Comparison of ENCODE assay signal across 31 cellular contexts in genomic region chr12:109641422-109641821, GRCh38.
"Had no signal": no experiment of that assay in that cellular context is flagged by ENCODE, and none has a peak within 500 bp of the region (broad histone marks: within the 10 kb centered on the region; RNA-seq: fewer than 3 reads in every experiment).

No MANE protein-coding gene starts in this region.

- H3K36me3 ChIP-seq: MG63 had no signal

- H3K9me3 ChIP-seq: MG63 had no signal

- H3K4me2 ChIP-seq: KMS-11 had no signal

- DNase-seq: Karpas-422, Kasumi-1, MG63, MM.1S, MV-4-11, NCI-H1048, NCI-H1092, NCI-H1092 treated with DMSO at 0.1 percent for 48 hours, NCI-H1105, NCI-H1105 treated with DMSO at 0.1 percent for 48 hours, NCI-H1417, NCI-H1417 treated with DMSO at 0.1 percent for 48 hours, NCI-H1436, NCI-H1436 treated with DMSO at 0.1 percent for 48 hours, NCI-H146, NCI-H1694, NCI-H1694 treated with DMSO at 0.1 percent for 48 hours, NCI-H187, NCI-H187 treated with DMSO at 0.1 percent for 48 hours, NCI-H1930, NCI-H2081, NCI-H2081 treated with DMSO at 0.1 percent for 48 hours, NCI-H2107, NCI-H2171, NCI-H2227 treated with DMSO at 0.1 percent for 48 hours, NCI-H226, NCI-H345, NCI-H446, NCI-H446 treated with DMSO at 0.1 percent for 48 hours, NCI-H510A had no signal

- H3K27me3 ChIP-seq: MG63 had no signal

- H3K9ac ChIP-seq: KMS-11 had no signal

- H3K27ac ChIP-seq: KMS-11 had no signal

- H3K4me3 ChIP-seq: MG63 had no signal
